Comparison of ENCODE assay signal across 12 cellular contexts in the genomic region with DNA sequence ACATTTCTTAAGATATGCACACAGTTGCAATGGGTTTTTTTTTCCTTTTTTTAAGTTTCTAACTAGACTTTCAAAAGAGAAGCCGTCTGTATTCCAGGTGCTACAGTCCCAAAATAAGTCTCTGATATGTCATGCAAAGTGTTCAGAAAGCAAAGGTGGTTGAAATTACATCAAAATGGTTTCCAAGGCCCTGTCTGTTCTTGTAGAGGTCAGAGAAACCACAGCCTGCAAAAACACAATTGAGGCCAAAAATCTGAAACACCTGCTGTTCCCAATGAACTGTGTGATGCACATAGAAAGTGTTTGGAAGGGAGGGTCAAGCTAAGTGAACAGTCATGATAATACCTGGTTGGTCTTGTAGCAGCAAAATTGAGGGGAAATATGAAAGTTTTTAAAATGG.
DNase-seq lines count a peak whose midpoint lies in the region; ATAC-seq and TF ChIP-seq lines count a peak whose summit lies in the region.
"Had no signal": no experiment of that assay in that cellular context is flagged by ENCODE, and none has a peak within 500 bp of the region (broad histone marks: within the 10 kb centered on the region; RNA-seq: fewer than 3 reads in every experiment).

No MANE protein-coding gene starts in this region.

- no peaks in the 10 kb centered on the region for H3K36me3 ChIP-seq in mesendoderm (ENCODE audit: control insufficient read depth, insufficient read depth, low read length)
- H3K36me3 ChIP-seq: prostate gland had no signal

- H3K4me2 ChIP-seq in mesendoderm (ENCODE audit: low read length) = no peak overlapping the region

- DNase-seq in cerebellar cortex (ENCODE audit: low spot score) (peak; percentile 69), COR-L47 (lab: John Stamatoyannopoulos, UW) (no peak), GM20000 (ENCODE audit: low spot score) (no peak), mesendoderm (no peak), left colon (no peak)
- DNase-seq: effector CD4-positive, alpha-beta T cell; head of caudate nucleus; substantia nigra had no signal

- no peak overlapping the region for H3K4me3 ChIP-seq in mesendoderm (ENCODE audit: low read length)
- H3K4me3 ChIP-seq: prostate gland had no signal

- no peak overlapping the region for H3K27ac ChIP-seq in mesendoderm (ENCODE audit: low read depth, low read length)
- H3K27ac ChIP-seq: prostate gland had no signal

- no peak overlapping the region for H2AK5ac ChIP-seq in mesendoderm (ENCODE audit: low read length)

- H3K79me1 ChIP-seq in mesendoderm (ENCODE audit: low read length) = no peaks in the 10 kb centered on the region

- no peak overlapping the region for H3K4ac ChIP-seq in mesendoderm (ENCODE audit: low read depth, low read length)

- H4K8ac ChIP-seq in mesendoderm (ENCODE audit: low read depth, low read length) = no peak overlapping the region

- WGBS in mesendoderm (ENCODE audit: extremely low coverage, insufficient coverage, low lambda C conversion rate) = no CpG with 5 or more reads among the region's 1 CpG

- no peak overlapping the region for H3K56ac ChIP-seq in mesendoderm (ENCODE audit: low read length)

- H3K9ac ChIP-seq in mesendoderm (ENCODE audit: low read length) = no peak overlapping the region

- TF ChIP-seq CTCF in GM20000 (IDR thresholded peaks at IDR 0.05; ENCODE audit: extremely low read depth, missing control alignments) = no peak

- peaks cover 2% of the 10 kb centered on the region for H3K4me1 ChIP-seq in mesendoderm (ENCODE audit: control insufficient read depth, low read depth, low read length)
- H3K4me1 ChIP-seq: prostate gland had no signal

- no peak overlapping the region for H3K23ac ChIP-seq in mesendoderm (ENCODE audit: low read length)

- intact Hi-C loops in left colon (cut with DNase I, micrococcal nuclease) = no loop called here

- no peaks in the 10 kb centered on the region for H3K27me3 ChIP-seq in mesendoderm (ENCODE audit: insufficient read depth, low read length, poor library complexity)

- no peak overlapping the region for H2BK5ac ChIP-seq in mesendoderm (ENCODE audit: low read length)

- H2BK120ac ChIP-seq in mesendoderm (ENCODE audit: low read depth, low read length) = no peak overlapping the region

- H3K18ac ChIP-seq in mesendoderm (ENCODE audit: low read length) = no peak overlapping the region

- peak; percentile 89 for ATAC-seq in GM18870 (IDR thresholded peaks at IDR 0.05; ENCODE audit: unreplicated experiment)
- peak; percentile 91 for ATAC-seq in GM21529 (IDR thresholded peaks at IDR 0.05; ENCODE audit: unreplicated experiment)
- peak; percentile 56 for ATAC-seq in HG03103 (IDR thresholded peaks at IDR 0.05; ENCODE audit: low read depth, unreplicated experiment)
- no peak for ATAC-seq in left colon

- H3K79me2 ChIP-seq in mesendoderm (ENCODE audit: control insufficient read depth, insufficient read depth, low read length) = no peaks in the 10 kb centered on the region

- H4K5ac ChIP-seq in mesendoderm (ENCODE audit: low read length) = no peak overlapping the region

- H2BK15ac ChIP-seq in mesendoderm (replicated peaks; ENCODE audit: low read depth) = no peak overlapping the region
